Comparison of ENCODE assay signal across 1 cellular context in the genomic region with DNA sequence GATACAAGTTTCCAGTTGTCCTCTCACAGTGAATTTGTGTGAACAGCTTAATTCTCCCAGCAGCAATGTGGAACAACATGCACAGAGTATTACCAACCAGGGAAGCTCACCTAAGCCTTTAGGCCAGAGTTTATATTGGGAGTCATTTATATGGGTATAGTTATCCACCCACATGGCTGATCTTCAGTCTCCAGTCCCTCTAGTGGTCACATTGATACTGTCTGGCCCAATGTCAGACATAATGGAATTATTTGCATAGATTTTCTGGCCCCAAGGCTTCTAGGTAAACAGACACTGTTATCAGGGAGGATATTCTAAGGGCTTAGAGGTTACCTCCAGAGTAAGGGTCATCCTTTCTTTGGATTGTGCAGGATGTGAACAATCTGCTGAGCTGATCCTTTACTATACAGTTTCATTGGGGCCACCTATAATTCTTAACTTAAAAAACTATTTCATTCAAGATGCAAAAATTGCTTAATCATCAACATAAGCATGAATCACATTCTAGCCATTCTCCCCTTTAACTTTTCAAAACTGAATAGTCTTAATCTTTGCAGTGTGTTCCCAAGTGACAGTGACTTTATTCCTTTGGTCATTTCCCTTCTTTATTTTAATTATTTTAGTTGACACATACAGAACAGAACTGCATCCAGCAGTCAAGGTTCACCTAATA.
TF ChIP-seq lines count a peak whose summit lies in the region.

No MANE protein-coding gene starts in this region.

TF ChIP-seq in IMR-90, 13 proteins besides CTCF, POLR2A, EP300 and RAD21 (continued from another document):
- TF ChIP-seq, protein P1, sequence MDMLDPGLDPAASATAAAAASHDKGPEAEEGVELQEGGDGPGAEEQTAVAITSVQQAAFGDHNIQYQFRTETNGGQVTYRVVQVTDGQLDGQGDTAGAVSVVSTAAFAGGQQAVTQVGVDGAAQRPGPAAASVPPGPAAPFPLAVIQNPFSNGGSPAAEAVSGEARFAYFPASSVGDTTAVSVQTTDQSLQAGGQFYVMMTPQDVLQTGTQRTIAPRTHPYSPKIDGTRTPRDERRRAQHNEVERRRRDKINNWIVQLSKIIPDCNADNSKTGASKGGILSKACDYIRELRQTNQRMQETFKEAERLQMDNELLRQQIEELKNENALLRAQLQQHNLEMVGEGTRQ (IDR thresholded peaks at IDR 0.05; ENCODE audit: low read depth, low read length), result no peak
- no peak for TF ChIP-seq RCOR1 (IDR thresholded peaks at IDR 0.05; ENCODE audit: insufficient replicate concordance, low read length)
- TF ChIP-seq SMC3 (IDR thresholded peaks at IDR 0.05; ENCODE audit: low read depth, low read length), result peak; percentile 31; the same call in 1 of the 2 replicates
- peak; percentile 79 for TF ChIP-seq MAFK (IDR thresholded peaks at IDR 0.05; ENCODE audit: low read depth, low read length)
- no peak for TF ChIP-seq MAZ (IDR thresholded peaks at IDR 0.05; ENCODE audit: borderline replicate concordance, low read depth, low read length)
- no peak for TF ChIP-seq NFE2L2 (IDR thresholded peaks at IDR 0.05; ENCODE audit: low read depth, low read length)
